24 cellular contexts compared by ENCODE assay signal in genomic region chr1:236913371-236914037, GRCh38.
DNase-seq lines count a peak whose midpoint lies in the region; ATAC-seq, FAIRE-seq and TF ChIP-seq lines count a peak whose summit lies in the region.
"Had no signal": no experiment of that assay in that cellular context is flagged by ENCODE, and none has a peak within 500 bp of the region (broad histone marks: within the 10 kb centered on the region; RNA-seq: fewer than 3 reads in every experiment).

No MANE protein-coding gene starts in this region.

- H2AFZ ChIP-seq in K562 (ENCODE audit: low read depth, low read length) (no peak overlapping the region), MM.1S (ENCODE audit: low read length) (no peak overlapping the region)

- H3K27me3 ChIP-seq in K562 (ENCODE audit: control insufficient read depth in 2 of 2, insufficient read depth in 2 of 2, low read length in 2 of 2), result no peaks in the 10 kb centered on the region
- no peaks in the 10 kb centered on the region for H3K27me3 ChIP-seq in MM.1S (replicated peaks; ENCODE audit: insufficient read depth, low read length)
- H3K27me3 ChIP-seq in suprapubic skin, result no peaks in the 10 kb centered on the region
- H3K27me3 ChIP-seq: gastroesophageal sphincter, uterus had no signal

- H3K27ac Mint-ChIP-seq in activated CD8-positive, alpha-beta T cell treated with anti-CD3 and anti-CD28 coated beads for 36 hours, result no peak overlapping the region
- no peak overlapping the region for H3K27ac Mint-ChIP-seq in activated CD8-positive, alpha-beta T cell treated with anti-CD3 and anti-CD28 coated beads, Interleukin-2, amount 10 ng/mL, durations not matched to agents 7 days and 5 days
- H3K27ac Mint-ChIP-seq: activated B cell treated with CpG ODN at 0.5 μM for 24 hours; activated naive CD8-positive, alpha-beta T cell treated with anti-CD3 and anti-CD28 coated beads, Interleukin-2, amount 10 ng/mL, durations not matched to agents 7 days and 5 days; CD4-positive, alpha-beta memory T cell; naive thymus-derived CD8-positive, alpha-beta T cell; progenitor cell of endocrine pancreas; stimulated activated naive CD8-positive, alpha-beta T cell treated with anti-CD3 and anti-CD28 coated beads, Interleukin-15, Interleukin-2, amounts not matched to agents 100 ng/mL and 50 ng/mL, for 24 hours had no signal

- TF ChIP-seq POLR2A in K562 (conservative IDR thresholded peaks at IDR 0.05) (no peak), suprapubic skin (IDR thresholded peaks at IDR 0.05) (no peak)

- no peak overlapping the region for H3K4me3 ChIP-seq in K562
- H3K4me3 ChIP-seq in MM.1S (ENCODE audit: low read length), result no peak overlapping the region
- H3K4me3 ChIP-seq in suprapubic skin, result no peak overlapping the region
- H3K4me3 ChIP-seq: A549, gastroesophageal sphincter, lung, uterus had no signal

- peaks cover 16% of the 10 kb centered on the region for H3K9me3 Mint-ChIP-seq in activated CD8-positive, alpha-beta T cell treated with anti-CD3 and anti-CD28 coated beads for 36 hours
- H3K9me3 Mint-ChIP-seq in activated CD8-positive, alpha-beta T cell treated with anti-CD3 and anti-CD28 coated beads, Interleukin-2, amount 10 ng/mL, durations not matched to agents 7 days and 5 days (ENCODE audit: insufficient read depth), result no peaks in the 10 kb centered on the region

- H3K36me3 Mint-ChIP-seq in activated CD8-positive, alpha-beta T cell treated with anti-CD3 and anti-CD28 coated beads for 36 hours (ENCODE audit: low read depth), result peaks cover 13% of the 10 kb centered on the region
- no peaks in the 10 kb centered on the region for H3K36me3 Mint-ChIP-seq in activated CD8-positive, alpha-beta T cell treated with anti-CD3 and anti-CD28 coated beads, Interleukin-2, amount 10 ng/mL, durations not matched to agents 7 days and 5 days (ENCODE audit: low read depth)

- ATAC-seq in activated CD8-positive, alpha-beta T cell treated with anti-CD3 and anti-CD28 coated beads for 36 hours, result peak; percentile 89
- ATAC-seq in activated CD8-positive, alpha-beta T cell treated with anti-CD3 and anti-CD28 coated beads, Interleukin-2, amount 10 ng/mL, durations not matched to agents 7 days and 5 days, result no peak
- ATAC-seq in K562 (peak; percentile 91), HG02973 (IDR thresholded peaks at IDR 0.05; ENCODE audit: unreplicated experiment) (no peak)
- ATAC-seq: A549; gastroesophageal sphincter; naive thymus-derived CD8-positive, alpha-beta T cell had no signal

- no peak overlapping the region for H3K9ac ChIP-seq in K562 (ENCODE audit: insufficient read depth in 1 of 2, low read depth in 2 of 2, low read length in 2 of 2)
- no peak overlapping the region for H3K9ac ChIP-seq in MM.1S (ENCODE audit: low read length)

- H3K9me3 ChIP-seq in K562 (replicated peaks; ENCODE audit: control insufficient read depth, insufficient read depth, low read depth, low read length) (peaks cover 19% of the 10 kb centered on the region), MM.1S (replicated peaks; ENCODE audit: insufficient read depth, low read length) (no peaks in the 10 kb centered on the region), suprapubic skin (peaks cover 9% of the 10 kb centered on the region)
- H3K9me3 ChIP-seq: uterus had no signal

- intact Hi-C loops in activated CD8-positive, alpha-beta T cell treated with anti-CD3 and anti-CD28 coated beads for 36 hours (cut with micrococcal nuclease), result no loop called here
- intact Hi-C loops in K562 (cut with micrococcal nuclease), result no loop called here

- POLR2A ChIA-PET in activated CD8-positive, alpha-beta T cell treated with anti-CD3 and anti-CD28 coated beads for 36 hours (lab: Charles Lee), result no interaction called here
- POLR2A ChIA-PET in activated CD8-positive, alpha-beta T cell treated with anti-CD3 and anti-CD28 coated beads, Interleukin-2, amount 10 ng/mL, durations not matched to agents 7 days and 5 days (lab: Charles Lee), result no interaction called here
- POLR2A ChIA-PET in K562 (lab: Yijun Ruan, JAX), result interaction anchor here (0.8 to 1.3 kb wide), 6 partner anchors 8 to 274 kb away, joined by 3 to 5 read pairs (median 4); no protein-coding TSS in a partner anchor

- TF ChIP-seq EP300 in K562 (IDR thresholded peaks at IDR 0.05; ENCODE audit: low read length) (peak; percentile 98), suprapubic skin (IDR thresholded peaks at IDR 0.05) (no peak)

- no peaks in the 10 kb centered on the region for H3K9me1 ChIP-seq in K562 (ENCODE audit: control insufficient read depth, insufficient read depth, low read length)

- TF ChIP-seq RAD21 in K562 (CRISPR knock-in tag; conservative IDR thresholded peaks at IDR 0.05 in 1 of 2, IDR thresholded peaks at IDR 0.05 in 1 of 2), result no peak

- no peaks in the 10 kb centered on the region for H3K9me2 ChIP-seq in MM.1S (replicated peaks; ENCODE audit: insufficient read depth, low read length)

- no peaks in the 10 kb centered on the region for H3K27me3 Mint-ChIP-seq in activated CD8-positive, alpha-beta T cell treated with anti-CD3 and anti-CD28 coated beads for 36 hours
- H3K27me3 Mint-ChIP-seq in activated CD8-positive, alpha-beta T cell treated with anti-CD3 and anti-CD28 coated beads, Interleukin-2, amount 10 ng/mL, durations not matched to agents 7 days and 5 days (ENCODE audit: low read depth), result no peaks in the 10 kb centered on the region
- H3K27me3 Mint-ChIP-seq: activated B cell treated with CpG ODN at 0.5 μM for 24 hours; activated naive CD8-positive, alpha-beta T cell treated with anti-CD3 and anti-CD28 coated beads, Interleukin-2, amount 10 ng/mL, durations not matched to agents 7 days and 5 days; stimulated activated naive CD8-positive, alpha-beta T cell treated with anti-CD3 and anti-CD28 coated beads, Interleukin-15, Interleukin-2, amounts not matched to agents 100 ng/mL and 50 ng/mL, for 24 hours had no signal

- peak; percentile 91 for FAIRE-seq in K562 (lab: Jason Lieb, UNC)
- FAIRE-seq: A549 had no signal

- peak overlapping the region; percentile 45 for H3K4me2 ChIP-seq in K562 (ENCODE audit: insufficient read depth, low read length)
- no peak overlapping the region for H3K4me2 ChIP-seq in MM.1S (ENCODE audit: low read depth, low read length)
- H3K4me2 ChIP-seq: A549 had no signal

- H3K36me3 ChIP-seq in K562 (ENCODE audit: control insufficient read depth, insufficient read depth, low read length), result no peaks in the 10 kb centered on the region
- no peaks in the 10 kb centered on the region for H3K36me3 ChIP-seq in MM.1S (replicated peaks; ENCODE audit: insufficient read depth, low read length)
- no peaks in the 10 kb centered on the region for H3K36me3 ChIP-seq in suprapubic skin
- H3K36me3 ChIP-seq: gastroesophageal sphincter, uterus had no signal

- H4K20me1 ChIP-seq in K562 (replicated peaks; ENCODE audit: control insufficient read depth, insufficient read depth, low read length) (no peaks in the 10 kb centered on the region), MM.1S (ENCODE audit: insufficient read depth, low read length) (no peaks in the 10 kb centered on the region)

- no peak for TF ChIP-seq CTCF in activated CD8-positive, alpha-beta T cell treated with anti-CD3 and anti-CD28 coated beads for 36 hours (IDR thresholded peaks at IDR 0.05)
- TF ChIP-seq CTCF in K562 (IDR thresholded peaks at IDR 0.05 in 2 of 3, conservative IDR thresholded peaks at IDR 0.05 in 1 of 3; ENCODE audit: insufficient read depth in 2 of 3, low read depth in 1 of 3, low read length in 3 of 3) (no peak), MM.1S (IDR thresholded peaks at IDR 0.05; ENCODE audit: low read length) (no peak), suprapubic skin (IDR thresholded peaks at IDR 0.05) (no peak)

- peaks cover 6% of the 10 kb centered on the region for H3K4me1 Mint-ChIP-seq in activated CD8-positive, alpha-beta T cell treated with anti-CD3 and anti-CD28 coated beads for 36 hours (ENCODE audit: low read depth)
- no peaks in the 10 kb centered on the region for H3K4me1 Mint-ChIP-seq in activated CD8-positive, alpha-beta T cell treated with anti-CD3 and anti-CD28 coated beads, Interleukin-2, amount 10 ng/mL, durations not matched to agents 7 days and 5 days (ENCODE audit: low read depth)
- H3K4me1 Mint-ChIP-seq: activated B cell treated with CpG ODN at 0.5 μM for 24 hours; activated naive CD8-positive, alpha-beta T cell treated with anti-CD3 and anti-CD28 coated beads, Interleukin-2, amount 10 ng/mL, durations not matched to agents 7 days and 5 days; CD4-positive, alpha-beta memory T cell; naive thymus-derived CD8-positive, alpha-beta T cell had no signal

- H3F3A ChIP-seq in MM.1S (ENCODE audit: insufficient read depth, low read length), result no peaks in the 10 kb centered on the region

- 0% methylated on average over 2 of the region's 2 CpGs for WGBS in K562 (ENCODE audit: insufficient coverage, low coverage, missing lambda C conversion rate)
- 71% methylated on average over 2 of the region's 2 CpGs for WGBS in suprapubic skin

- DNase-seq in activated CD8-positive, alpha-beta T cell treated with anti-CD3 and anti-CD28 coated beads for 36 hours, result no peak
- DNase-seq in activated CD8-positive, alpha-beta T cell treated with anti-CD3 and anti-CD28 coated beads, Interleukin-2, amount 10 ng/mL, durations not matched to agents 7 days and 5 days, result no peak
- peak; percentile 56 for DNase-seq in NCI-H226
- peak; percentile 67 to 94 (median 82) for DNase-seq in K562 (ENCODE audit: extremely low read depth in 1 of 4, low spot score in 3 of 4)
- peak; percentile 40 for DNase-seq in renal cortical epithelial cell (ENCODE audit: low read depth)
- no peak for DNase-seq in MM.1S
- DNase-seq in suprapubic skin (ENCODE audit: low spot score in 2 of 2), result no peak
- DNase-seq: activated B cell treated with CpG ODN at 0.5 μM for 24 hours; activated naive CD8-positive, alpha-beta T cell treated with anti-CD3 and anti-CD28 coated beads, Interleukin-2, amount 10 ng/mL, durations not matched to agents 7 days and 5 days; CD4-positive, alpha-beta memory T cell; DND-41; KG1; naive thymus-derived CD8-positive, alpha-beta T cell; NCI-H2171 treated with DMSO at 0.1 percent for 48 hours; NCI-H774; RPMI8226; stimulated activated CD4-positive, alpha-beta T cell treated with anti-CD3 and anti-CD28 coated beads, Interleukin-12 subunit alpha, Interleukin-12 subunit beta, amount 100 ng/mL, for 4 hours; uterus had no signal

- H3K79me2 ChIP-seq in K562 (ENCODE audit: control insufficient read depth, insufficient read depth, low read length) (no peaks in the 10 kb centered on the region), MM.1S (ENCODE audit: low read length) (no peaks in the 10 kb centered on the region)

- in situ Hi-C loops in K562 (cut with MboI), result no loop called here

- CTCF ChIA-PET in activated CD8-positive, alpha-beta T cell treated with anti-CD3 and anti-CD28 coated beads for 36 hours (lab: Charles Lee), result no interaction called here
- CTCF ChIA-PET in activated CD8-positive, alpha-beta T cell treated with anti-CD3 and anti-CD28 coated beads, Interleukin-2, amount 10 ng/mL, durations not matched to agents 7 days and 5 days (lab: Charles Lee), result no interaction called here
- CTCF ChIA-PET in K562 (lab: Yijun Ruan, JAX; ENCODE audit: low intra/inter-chr PET ratio), result no interaction called here

- BruUV-seq in K562 (replicated peaks; lab: Mats Ljungman, UMichigan), result no TSS peak

- H3K27ac ChIP-seq in K562 (ENCODE audit: extremely low read depth, low read depth, low read length) (peak overlapping the region; percentile 44; the same call in 2 of the 3 replicates), MM.1S (ENCODE audit: low read length) (no peak overlapping the region), suprapubic skin (no peak overlapping the region)
- H3K27ac ChIP-seq: A549, gastroesophageal sphincter, uterus had no signal

- H3K4me1 ChIP-seq in K562 (replicated peaks in 1 of 2; ENCODE audit: control insufficient read depth in 2 of 2, insufficient read depth in 2 of 2, low read length in 2 of 2), result peaks cover 13 to 25% of the 10 kb centered on the region in 2 experiments; a peak in 4 of 5 replicates
- no peaks in the 10 kb centered on the region for H3K4me1 ChIP-seq in MM.1S (ENCODE audit: low read length)
- no peaks in the 10 kb centered on the region for H3K4me1 ChIP-seq in suprapubic skin
- H3K4me1 ChIP-seq: A549, gastroesophageal sphincter, uterus had no signal

- H3K4me3 Mint-ChIP-seq in activated CD8-positive, alpha-beta T cell treated with anti-CD3 and anti-CD28 coated beads for 36 hours, result no peak overlapping the region
- no peak overlapping the region for H3K4me3 Mint-ChIP-seq in activated CD8-positive, alpha-beta T cell treated with anti-CD3 and anti-CD28 coated beads, Interleukin-2, amount 10 ng/mL, durations not matched to agents 7 days and 5 days
- H3K4me3 Mint-ChIP-seq: activated B cell treated with CpG ODN at 0.5 μM for 24 hours; activated naive CD8-positive, alpha-beta T cell treated with anti-CD3 and anti-CD28 coated beads, Interleukin-2, amount 10 ng/mL, durations not matched to agents 7 days and 5 days; CD4-positive, alpha-beta memory T cell; naive thymus-derived CD8-positive, alpha-beta T cell; stimulated activated naive CD8-positive, alpha-beta T cell treated with anti-CD3 and anti-CD28 coated beads, Interleukin-15, Interleukin-2, amounts not matched to agents 100 ng/mL and 50 ng/mL, for 24 hours had no signal

Comparison
In these comparisons a context has a peak if more than half of its experiments do, and no peak if none do; other contexts are left out.
1. ATAC-seq: peak in activated CD8-positive, alpha-beta T cell treated with anti-CD3 and anti-CD28 coated beads for 36 hours (single experiment) and K562 (single experiment); none in activated CD8-positive, alpha-beta T cell treated with anti-CD3 and anti-CD28 coated beads, Interleukin-2, amount 10 ng/mL, durations not matched to agents 7 days and 5 days (single experiment) and HG02973 (single experiment).
2. DNase-seq: peak in NCI-H226 (single experiment), K562 (4 of 4) and renal cortical epithelial cell (single experiment); none in activated CD8-positive, alpha-beta T cell treated with anti-CD3 and anti-CD28 coated beads for 36 hours (single experiment), activated CD8-positive, alpha-beta T cell treated with anti-CD3 and anti-CD28 coated beads, Interleukin-2, amount 10 ng/mL, durations not matched to agents 7 days and 5 days (single experiment), MM.1S (single experiment) and suprapubic skin (0 of 2).